In genomic region chr15:89783861-89784685, GRCh38 we compare ENCODE assay signal across 1 cellular context.
TF ChIP-seq lines count a peak whose summit lies in the region.

No MANE protein-coding gene starts in this region.

TF ChIP-seq in A549, 52 proteins besides CTCF, POLR2A, EP300 and RAD21 (continued from another document):
- TF ChIP-seq E2F6 (IDR thresholded peaks at IDR 0.05; ENCODE audit: borderline replicate concordance, low read depth) (no peak), NPAS2 (CRISPR knock-in tag; IDR thresholded peaks at IDR 0.05; ENCODE audit: borderline replicate concordance) (no peak)
